1 cellular context compared by ENCODE assay signal in the genomic region with DNA sequence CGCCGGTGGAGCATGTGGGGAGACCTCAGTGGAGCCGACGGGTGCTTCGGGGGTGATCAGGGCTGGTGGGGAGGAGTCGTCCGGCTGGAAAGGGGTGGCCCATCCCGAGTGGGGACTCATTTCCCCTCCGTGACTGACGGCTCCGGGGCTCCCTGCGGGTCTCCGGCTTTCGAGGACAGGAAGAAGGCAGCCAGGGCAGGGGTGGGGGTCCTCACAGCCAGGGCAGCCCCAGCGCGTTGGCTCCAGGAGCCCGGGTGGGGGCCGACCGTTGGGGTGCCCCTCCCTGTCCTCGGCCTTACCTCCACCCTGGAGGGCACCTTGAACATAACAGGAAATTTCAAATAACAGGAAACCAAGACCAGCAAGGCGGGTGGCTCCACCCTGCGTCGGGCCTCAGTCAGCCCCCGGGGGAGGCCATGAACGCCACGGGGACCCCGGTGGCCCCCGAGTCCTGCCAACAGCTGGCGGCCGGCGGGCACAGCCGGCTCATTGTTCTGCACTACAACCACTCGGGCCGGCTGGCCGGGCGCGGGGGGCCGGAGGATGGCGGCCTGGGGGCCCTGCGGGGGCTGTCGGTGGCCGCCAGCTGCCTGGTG.
TF ChIP-seq lines count a peak whose summit lies in the region.

Gene S1PR4, plus strand, starts transcription at position 393 of the 596 bp plus-strand sequence. Its CDS starts 24 bp downstream, at position 417.

TF ChIP-seq in H1, 55 proteins besides CTCF, POLR2A, EP300 and RAD21 (continued from another document):
- TF ChIP-seq KDM5A (IDR thresholded peaks at IDR 0.05; ENCODE audit: low read length) (no peak), RXRA (IDR thresholded peaks at IDR 0.05; ENCODE audit: insufficient read depth, low read depth, low read length) (no peak), PHF8 (conservative IDR thresholded peaks at IDR 0.05; ENCODE audit: low read depth, low read length) (no peak), CHD7 (IDR thresholded peaks at IDR 0.05; ENCODE audit: insufficient replicate concordance, low read length) (no peak)
